Comparison of ENCODE assay signal across 27 cellular contexts in genomic region chr11:35316161-35316560, GRCh38.
"Had no signal": no experiment of that assay in that cellular context is flagged by ENCODE, and none has a peak within 500 bp of the region (broad histone marks: within the 10 kb centered on the region; RNA-seq: fewer than 3 reads in every experiment).

No MANE protein-coding gene starts in this region.

- H3K4me1 ChIP-seq: prostate gland, thyroid gland had no signal

- H3K27me3 ChIP-seq: brain microvascular endothelial cell, gastrocnemius medialis, heart left ventricle, neutrophil, ovary, thyroid gland, upper lobe of right lung had no signal

- H3K27ac ChIP-seq: brain microvascular endothelial cell, gastrocnemius medialis, heart left ventricle, neutrophil, ovary, prostate gland, thyroid gland, upper lobe of right lung had no signal

- H3K9me3 ChIP-seq: gastrocnemius medialis, heart left ventricle, neutrophil, ovary, prostate gland, thyroid gland, upper lobe of right lung had no signal

- FAIRE-seq: TTC549 had no signal

- ATAC-seq: gastrocnemius medialis, heart left ventricle, left colon, right cardiac atrium, upper lobe of right lung had no signal

- DNase-seq: activated B cell treated with CpG ODN at 0.5 μM for 24 hours; activated CD4-positive, alpha-beta memory T cell treated with anti-CD3 and anti-CD28 coated beads for 36 hours; activated CD4-positive, alpha-beta T cell treated with anti-CD3 and anti-CD28 coated beads for 48 hours; activated naive CD4-positive, alpha-beta T cell treated with Interleukin-2 at 50 U/mL for 16 hours; activated naive CD8-positive, alpha-beta T cell treated with anti-CD3 and anti-CD28 coated beads, Interleukin-2, amount 10 ng/mL, durations not matched to agents 7 days and 5 days; activated T-cell treated with anti-CD3 and anti-CD28 coated beads, Interleukin-2, amount 50 U/mL, for 48 hours; amygdala; brain microvascular endothelial cell; caudate nucleus; dermis blood vessel endothelial cell; effector CD8-positive, alpha-beta T cell; erythroblast; gastrocnemius medialis; heart left ventricle; islet precursor cell; left colon; mesenchymal stem cell; ovary; right cardiac atrium; stimulated activated CD4-positive, alpha-beta T cell treated with anti-CD3 and anti-CD28 coated beads, Interleukin-1b, Interleukin-23, amount 100 ng/mL, for 48 hours; substantia nigra; thyroid gland; upper lobe of right lung had no signal

- H3K36me3 ChIP-seq: brain microvascular endothelial cell, gastrocnemius medialis, neutrophil, ovary, prostate gland, thyroid gland, upper lobe of right lung had no signal

- H3K4me3 ChIP-seq: gastrocnemius medialis, heart left ventricle, ovary, prostate gland, skin epidermis, thyroid gland, upper lobe of right lung had no signal
